In the genomic region with DNA sequence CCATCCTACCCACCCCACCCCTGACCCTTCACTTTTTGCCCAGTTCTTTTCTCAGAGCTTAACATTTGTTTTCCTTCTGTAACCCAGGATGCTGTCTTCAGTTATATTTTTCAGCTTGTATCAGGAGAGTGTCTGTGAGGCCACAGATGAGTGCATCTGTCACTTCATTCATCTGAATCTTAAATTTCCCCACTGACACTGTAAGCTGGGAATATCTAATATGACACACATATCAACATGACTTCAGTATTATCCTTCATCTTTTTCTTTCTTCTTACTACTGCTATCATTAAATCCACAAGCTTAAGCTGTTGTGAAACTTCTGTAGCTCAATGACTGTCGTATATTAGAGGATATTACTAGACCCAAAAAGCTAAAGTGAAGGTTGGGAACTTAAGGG, we compare ENCODE assay signal across 19 cellular contexts. TPM values are rescaled to one million over a fixed set of nuclear protein-coding genes. Genes with fewer than 3 reads are reported as not detected.
"Had no signal": no experiment of that assay in that cellular context is flagged by ENCODE, and none has a peak within 500 bp of the region (broad histone marks: within the 10 kb centered on the region; RNA-seq: fewer than 3 reads in every experiment).

No MANE protein-coding gene starts in this region.

- H3K27ac Mint-ChIP-seq: activated CD4-positive, alpha-beta T cell treated with anti-CD3 and anti-CD28 coated beads for 36 hours; natural killer cell; type B pancreatic cell; WTC11 had no signal

- H3K27me3 ChIP-seq: ascending aorta, breast epithelium, gastrocnemius medialis, stomach, testis had no signal

- H3K4me3 ChIP-seq: ascending aorta, breast epithelium, gastrocnemius medialis, heart right ventricle, skin epidermis, stomach, testis had no signal

- H3K4me1 ChIP-seq: breast epithelium had no signal

- DNase-seq: activated CD4-positive, alpha-beta T cell treated with anti-CD3 and anti-CD28 coated beads for 36 hours; activated CD4-positive, alpha-beta T cell treated with anti-CD3 and anti-CD28 coated beads, Interleukin-2, amount 50 U/mL, for 48 hours; cerebellar nuclear complex; effector CD4-positive, alpha-beta T cell; gastrocnemius medialis; heart right ventricle; left ventricle myocardium superior; natural killer cell; nucleus accumbens; posterior cingulate gyrus; stimulated activated CD4-positive, alpha-beta T cell treated with anti-CD3 and anti-CD28 coated beads, Interleukin-15, amount 100 ng/mL, for 24 hours; stimulated activated CD4-positive, alpha-beta T cell treated with anti-CD3 and anti-CD28 coated beads, Interleukin-2, amount 100 ng/mL, for 48 hours; stomach; testis had no signal

- H3K36me3 Mint-ChIP-seq: natural killer cell, type B pancreatic cell, WTC11 had no signal

- H3K27me3 Mint-ChIP-seq: activated CD4-positive, alpha-beta T cell treated with anti-CD3 and anti-CD28 coated beads for 36 hours had no signal

- ATAC-seq: activated CD4-positive, alpha-beta T cell treated with anti-CD3 and anti-CD28 coated beads for 36 hours; gastrocnemius medialis; heart right ventricle; left ventricle myocardium superior; natural killer cell; WTC11 had no signal

- H3K4me3 Mint-ChIP-seq: activated CD4-positive, alpha-beta T cell treated with anti-CD3 and anti-CD28 coated beads for 36 hours; natural killer cell; type B pancreatic cell; WTC11 had no signal

- H3K36me3 ChIP-seq: ascending aorta, breast epithelium, gastrocnemius medialis, heart right ventricle, stomach had no signal

- H3K27ac ChIP-seq: ascending aorta, breast epithelium, skin epidermis, stomach, testis had no signal

- H3K9me3 ChIP-seq: ascending aorta, breast epithelium, gastrocnemius medialis, heart right ventricle, stomach, testis had no signal

- H3K9me3 Mint-ChIP-seq: natural killer cell, type B pancreatic cell, WTC11 had no signal

RNA-seq across cellular contexts. Expression of gene C5orf63, which starts 47.8 kb away (rescaled TPM):
- total RNA-seq: ascending aorta had no signal
